In genomic region chr4:144018223-144018622, GRCh38 we compare ENCODE assay signal across 6 cellular contexts. TPM values are rescaled to one million over a fixed set of nuclear protein-coding genes. Genes with fewer than 3 reads are reported as not detected.
"Had no signal": no experiment of that assay in that cellular context is flagged by ENCODE, and none has a peak within 500 bp of the region (broad histone marks: within the 10 kb centered on the region; RNA-seq: fewer than 3 reads in every experiment).

No MANE protein-coding gene starts in this region.

RNA-seq across cellular contexts. Expression of gene GYPB, which starts 1.0 kb away (rescaled TPM):
- total RNA-seq: GM23248, H1, H9, HepG2, HT-29 had no signal
- polyA plus RNA-seq: H1, HepG2, IgD-negative memory B cell had no signal
